ENCODE assay signal across 22 cellular contexts in genomic region chr2:20390524-20391123, GRCh38. TPM values are rescaled to one million over a fixed set of nuclear protein-coding genes. Genes with fewer than 3 reads are reported as not detected.
DNase-seq lines count a peak whose midpoint lies in the region; ATAC-seq and TF ChIP-seq lines count a peak whose summit lies in the region.
"Had no signal": no experiment of that assay in that cellular context is flagged by ENCODE, and none has a peak within 500 bp of the region (broad histone marks: within the 10 kb centered on the region; RNA-seq: fewer than 3 reads in every experiment).

No MANE protein-coding gene starts in this region.

- no peak for ATAC-seq in activated CD8-positive, alpha-beta memory T cell treated with anti-CD3 and anti-CD28 coated beads, Interleukin-2, amount 10 ng/mL, durations not matched to agents 7 days and 5 days
- ATAC-seq in activated T-helper 17 cell treated with anti-CD3 and anti-CD28 coated beads, Interleukin-2, amount 50 U/mL, for 72 hours (replicated peaks), result peak; percentile 18
- ATAC-seq in psoas muscle (no peak), GM21515 (IDR thresholded peaks at IDR 0.05; ENCODE audit: unreplicated experiment) (no peak)
- ATAC-seq: GM12878 had no signal

- CTCF ChIA-PET in activated CD8-positive, alpha-beta memory T cell treated with anti-CD3 and anti-CD28 coated beads, Interleukin-2, amount 10 ng/mL, durations not matched to agents 7 days and 5 days (lab: Charles Lee), result no interaction called here

- H3F3A ChIP-seq in neural progenitor cell (ENCODE audit: low read depth), result no peaks in the 10 kb centered on the region

- no peaks in the 10 kb centered on the region for H3K79me2 ChIP-seq in neural progenitor cell (ENCODE audit: low read depth)

- no peak overlapping the region for H3K4me2 ChIP-seq in neural progenitor cell

- whole genome bisulfite sequencing in psoas muscle, 3 donors, result 83 to 84% (median 83%) methylated on average over 7 of the region's 7 CpGs

- H3K27ac Mint-ChIP-seq in activated CD8-positive, alpha-beta memory T cell treated with anti-CD3 and anti-CD28 coated beads, Interleukin-2, amount 10 ng/mL, durations not matched to agents 7 days and 5 days, result no peak overlapping the region
- no peak overlapping the region for H3K27ac Mint-ChIP-seq in activated T-helper 17 cell treated with anti-CD3 and anti-CD28 coated beads, Interleukin-2, amount 50 U/mL, for 72 hours
- peak overlapping the region; percentile 33 for H3K27ac Mint-ChIP-seq in neural progenitor cell
- H3K27ac Mint-ChIP-seq: B cell; CD4-positive, alpha-beta T cell had no signal

- H3K4me3 ChIP-seq in neural progenitor cell (no peak overlapping the region), psoas muscle (no peak overlapping the region)
- H3K4me3 ChIP-seq: GM12878 had no signal

- no peak overlapping the region for H3K4me3 Mint-ChIP-seq in activated CD8-positive, alpha-beta memory T cell treated with anti-CD3 and anti-CD28 coated beads, Interleukin-2, amount 10 ng/mL, durations not matched to agents 7 days and 5 days
- no peak overlapping the region for H3K4me3 Mint-ChIP-seq in activated T-helper 17 cell treated with anti-CD3 and anti-CD28 coated beads, Interleukin-2, amount 50 U/mL, for 72 hours
- no peak overlapping the region for H3K4me3 Mint-ChIP-seq in neural progenitor cell
- H3K4me3 Mint-ChIP-seq: B cell; CD4-positive, alpha-beta T cell had no signal

- H3K9me3 Mint-ChIP-seq in activated CD8-positive, alpha-beta memory T cell treated with anti-CD3 and anti-CD28 coated beads, Interleukin-2, amount 10 ng/mL, durations not matched to agents 7 days and 5 days (ENCODE audit: low read depth), result no peaks in the 10 kb centered on the region
- no peaks in the 10 kb centered on the region for H3K9me3 Mint-ChIP-seq in activated T-helper 17 cell treated with anti-CD3 and anti-CD28 coated beads, Interleukin-2, amount 50 U/mL, for 72 hours
- H3K9me3 Mint-ChIP-seq in neural progenitor cell, result no peaks in the 10 kb centered on the region
- H3K9me3 Mint-ChIP-seq: CD4-positive, alpha-beta T cell had no signal

- intact Hi-C loops in psoas muscle (cut with DNase I), result no loop called here

- no peaks in the 10 kb centered on the region for H3K27me3 ChIP-seq in neural progenitor cell
- peaks cover 0 to 1% (median 0%) of the 10 kb centered on the region in 3 donors for H3K27me3 ChIP-seq in psoas muscle (ENCODE audit: insufficient read depth in 3 of 3, low read length in 2 of 3)

- H3K9me3 ChIP-seq in neural progenitor cell (ENCODE audit: low read depth) (no peaks in the 10 kb centered on the region), psoas muscle (no peaks in the 10 kb centered on the region)

- H3K27ac ChIP-seq in neural progenitor cell, result no peak overlapping the region
- no peak overlapping the region for H3K27ac ChIP-seq in psoas muscle

- peaks cover 28% of the 10 kb centered on the region for H3K27me3 Mint-ChIP-seq in activated CD8-positive, alpha-beta memory T cell treated with anti-CD3 and anti-CD28 coated beads, Interleukin-2, amount 10 ng/mL, durations not matched to agents 7 days and 5 days
- peaks cover 4% of the 10 kb centered on the region for H3K27me3 Mint-ChIP-seq in activated T-helper 17 cell treated with anti-CD3 and anti-CD28 coated beads, Interleukin-2, amount 50 U/mL, for 72 hours
- H3K27me3 Mint-ChIP-seq in neural progenitor cell (ENCODE audit: insufficient read depth, low read depth), result peaks cover 17% of the 10 kb centered on the region
- H3K27me3 Mint-ChIP-seq: CD4-positive, alpha-beta T cell had no signal

- no peaks in the 10 kb centered on the region for H3K36me3 Mint-ChIP-seq in activated CD8-positive, alpha-beta memory T cell treated with anti-CD3 and anti-CD28 coated beads, Interleukin-2, amount 10 ng/mL, durations not matched to agents 7 days and 5 days
- H3K36me3 Mint-ChIP-seq in activated T-helper 17 cell treated with anti-CD3 and anti-CD28 coated beads, Interleukin-2, amount 50 U/mL, for 72 hours (ENCODE audit: low read depth), result no peaks in the 10 kb centered on the region
- no peaks in the 10 kb centered on the region for H3K36me3 Mint-ChIP-seq in neural progenitor cell

- DNase-seq in activated CD8-positive, alpha-beta memory T cell treated with anti-CD3 and anti-CD28 coated beads, Interleukin-2, amount 10 ng/mL, durations not matched to agents 7 days and 5 days, result peak; percentile 33
- no peak for DNase-seq in activated CD8-positive, alpha-beta memory T cell treated with anti-CD3 and anti-CD28 coated beads, Interleukin-2, amount 50 U/mL, for 48 hours
- no peak for DNase-seq in neural progenitor cell (ENCODE audit: low spot score)
- no peak for DNase-seq in hepatic stellate cell (ENCODE audit: low spot score)
- no peak for DNase-seq in psoas muscle
- DNase-seq in NCI-H510A (lab: John Stamatoyannopoulos, UW), result no peak
- DNase-seq: 8988T; CD4-positive, alpha-beta T cell; DMS153; HCEC 1CT; MM.1S; NCI-H1092 treated with DMSO at 0.1 percent for 48 hours; NCI-H146; NCI-H2081; NCI-H2171 treated with DMSO at 0.1 percent for 48 hours; NCI-H748 treated with DMSO at 0.1 percent for 48 hours; NK-92 treated with Interleukin-12 subunit alpha and Interleukin-12 subunit beta, amount 100 ng/mL, for 24 hours; SHP77 had no signal

- no peaks in the 10 kb centered on the region for H4K20me1 ChIP-seq in neural progenitor cell (ENCODE audit: low read depth)

- TF ChIP-seq CTCF in neural progenitor cell (IDR thresholded peaks at IDR 0.05), result no peak
- TF ChIP-seq CTCF in psoas muscle (IDR thresholded peaks at IDR 0.05), result no peak

- no peak overlapping the region for H3K9ac ChIP-seq in neural progenitor cell

- H2AFZ ChIP-seq in neural progenitor cell (replicated peaks), result no peak overlapping the region

- H3K4me1 ChIP-seq in neural progenitor cell (no peaks in the 10 kb centered on the region), psoas muscle (no peaks in the 10 kb centered on the region)

- H3K36me3 ChIP-seq in neural progenitor cell (no peaks in the 10 kb centered on the region), psoas muscle (ENCODE audit: insufficient read depth in 1 of 2, low read depth in 1 of 2) (no peaks in the 10 kb centered on the region)

- H3K4me1 Mint-ChIP-seq in activated CD8-positive, alpha-beta memory T cell treated with anti-CD3 and anti-CD28 coated beads, Interleukin-2, amount 10 ng/mL, durations not matched to agents 7 days and 5 days, result no peaks in the 10 kb centered on the region
- H3K4me1 Mint-ChIP-seq in activated T-helper 17 cell treated with anti-CD3 and anti-CD28 coated beads, Interleukin-2, amount 50 U/mL, for 72 hours, result no peaks in the 10 kb centered on the region
- peaks cover 7% of the 10 kb centered on the region for H3K4me1 Mint-ChIP-seq in neural progenitor cell
- H3K4me1 Mint-ChIP-seq: B cell had no signal

RNA-seq across cellular contexts. Expression of gene PUM2, which starts 40.0 kb away (rescaled TPM):
- total RNA-seq in activated CD8-positive, alpha-beta memory T cell treated with anti-CD3 and anti-CD28 coated beads, Interleukin-2, amount 10 ng/mL, durations not matched to agents 7 days and 5 days, result 100 to 1,000 TPM; 120 to 127 TPM
- 100 to 1,000 TPM; 113 to 120 TPM for total RNA-seq in activated T-helper 17 cell treated with anti-CD3 and anti-CD28 coated beads, Interleukin-2, amount 50 U/mL, for 72 hours
- total RNA-seq in neural progenitor cell (ENCODE audit: low replicate concordance) (88.4 and 91.1 TPM in 2 replicates), psoas muscle (10 to 100 TPM; 37.3 to 61.7 (median 48.6) TPM)
- polyA plus RNA-seq in psoas muscle, result 10 to 100 TPM; 13.0 to 50.5 (median 20.4) TPM

RNA-seq across cellular contexts. Expression of gene RHOB, which starts 56.2 kb away (rescaled TPM):
- 10 to 100 TPM in 1 of 2 experiments, 1 to 10 TPM in 1; 9.1 to 36.4 TPM for total RNA-seq in activated CD8-positive, alpha-beta memory T cell treated with anti-CD3 and anti-CD28 coated beads, Interleukin-2, amount 10 ng/mL, durations not matched to agents 7 days and 5 days
- 10 to 100 TPM in 1 of 2 donors, 1 to 10 TPM in 1; 6.8 to 25.8 TPM for total RNA-seq in activated T-helper 17 cell treated with anti-CD3 and anti-CD28 coated beads, Interleukin-2, amount 50 U/mL, for 72 hours
- total RNA-seq in neural progenitor cell (ENCODE audit: low replicate concordance), result 16.1 and 28.7 TPM in 2 replicates
- 100 to 1,000 TPM; 111 to 370 (median 154) TPM for total RNA-seq in psoas muscle
- 100 to 1,000 TPM; 120 to 669 (median 345) TPM for polyA plus RNA-seq in psoas muscle
